Comparison of ENCODE assay signal across 8 cellular contexts in the genomic region with DNA sequence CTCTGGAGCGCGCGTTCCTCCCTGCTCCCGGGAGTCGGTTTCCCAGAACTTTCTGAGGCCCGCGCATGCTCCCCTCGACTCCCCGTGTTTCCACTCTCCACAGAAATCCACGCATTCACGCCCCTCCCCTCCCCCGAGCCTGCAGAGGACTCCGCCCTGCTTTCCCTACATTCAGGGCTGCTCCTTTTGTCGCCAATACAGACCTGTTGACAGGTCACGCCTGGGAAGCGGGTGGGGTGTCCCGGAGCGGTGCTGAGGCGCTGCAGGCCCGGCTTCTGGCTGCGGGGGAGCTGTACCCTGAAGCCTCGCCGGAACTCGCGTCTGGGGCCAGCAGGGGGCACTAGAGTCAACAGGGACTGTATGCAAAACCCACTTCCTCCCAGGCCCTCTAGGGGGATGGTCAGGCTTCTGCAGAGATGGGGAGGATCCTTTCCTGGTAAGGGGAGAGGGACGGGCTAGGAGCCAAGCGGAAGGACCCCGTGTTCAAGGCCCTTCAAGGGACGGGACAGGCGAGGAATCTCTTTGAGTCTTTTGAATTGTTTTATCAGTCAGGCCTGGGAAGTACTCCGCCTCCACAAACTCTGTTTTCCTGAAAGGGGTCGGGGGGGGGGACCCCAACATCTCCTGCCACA. TPM values are rescaled to one million over a fixed set of nuclear protein-coding genes. Genes with fewer than 3 reads are reported as not detected.
DNase-seq lines count a peak whose midpoint lies in the region; ATAC-seq and TF ChIP-seq lines count a peak whose summit lies in the region.

TSS of gene PRAME (minus strand) at position 294 of the 632 bp plus-strand sequence. CDS start 2,433 bp downstream, outside the sequence.

- no peaks in the 10 kb centered on the region for H3K79me2 ChIP-seq in DOHH2 (ENCODE audit: control insufficient read depth, low read length)

- H3K27ac ChIP-seq in DOHH2 (ENCODE audit: low read depth, low read length) (no peak within 1 kb of the TSS), coronary artery (no peak within 1 kb of the TSS)

- H3K9me2 ChIP-seq in DOHH2 (replicated peaks; ENCODE audit: control insufficient read depth, low read length) = no peaks in the 10 kb centered on the region

- peak within 1 kb of the TSS; percentile 40 for H3K4me3 ChIP-seq in DOHH2 (ENCODE audit: low read length)
- no peak within 1 kb of the TSS for H3K4me3 ChIP-seq in coronary artery

- H3F3A ChIP-seq in DOHH2 (ENCODE audit: control insufficient read depth, insufficient read depth) = no peaks in the 10 kb centered on the region

- no peaks in the 10 kb centered on the region for H3K27me3 ChIP-seq in DOHH2 (ENCODE audit: control insufficient read depth, low read length)

- no peaks in the 10 kb centered on the region for H3K9me3 ChIP-seq in DOHH2 (ENCODE audit: control insufficient read depth, insufficient read depth, low read length)

- H3K9me3 Mint-ChIP-seq in activated T-cell treated with anti-CD3 and anti-CD28 coated beads, Interleukin-2, amount 50 U/mL, for 4 hours = no peaks in the 10 kb centered on the region

- H3K4me1 ChIP-seq in DOHH2 (ENCODE audit: control insufficient read depth, low read length) = peaks cover 15% of the 10 kb centered on the region

- H3K4me1 Mint-ChIP-seq in activated T-cell treated with anti-CD3 and anti-CD28 coated beads, Interleukin-2, amount 50 U/mL, for 4 hours (ENCODE audit: low read depth) = peaks cover 4% of the 10 kb centered on the region

- ATAC-seq in activated T-cell treated with anti-CD3 and anti-CD28 coated beads, Interleukin-2, amount 50 U/mL, for 4 hours = peak; percentile 87 to 94
- ATAC-seq in left cardiac atrium (no peak), GM21360 (IDR thresholded peaks at IDR 0.05; ENCODE audit: unreplicated experiment) (no peak)

- intact Hi-C loops in left cardiac atrium (cut with DNase I) = no loop called here

- H3K4me2 ChIP-seq in DOHH2 (ENCODE audit: low read length) = peak within 1 kb of the TSS; percentile 57

- H3K36me3 ChIP-seq in DOHH2 (ENCODE audit: control insufficient read depth, low read length) = no peaks in the 10 kb centered on the region

- H3K4me3 Mint-ChIP-seq in activated T-cell treated with anti-CD3 and anti-CD28 coated beads, Interleukin-2, amount 50 U/mL, for 4 hours = peak within 1 kb of the TSS; percentile 16

- no peaks in the 10 kb centered on the region for H4K20me1 ChIP-seq in DOHH2 (ENCODE audit: control insufficient read depth, insufficient read depth, low read depth, low read length)

- TF ChIP-seq CTCF in DOHH2 (IDR thresholded peaks at IDR 0.05; ENCODE audit: low read depth, low read length, poor library complexity, severe bottlenecking) = peak; percentile 99
- TF ChIP-seq CTCF in LNCAP (IDR thresholded peaks at IDR 0.05) = peak; percentile 98
- no peak for TF ChIP-seq CTCF in coronary artery (IDR thresholded peaks at IDR 0.05)

- H3K27me3 Mint-ChIP-seq in activated T-cell treated with anti-CD3 and anti-CD28 coated beads, Interleukin-2, amount 50 U/mL, for 4 hours (ENCODE audit: low read depth) = no peaks in the 10 kb centered on the region

- DNase-seq in RPMI7951 (ENCODE audit: low read depth) (peak; percentile 82), left cardiac atrium (peak; percentile 31), coronary artery (ENCODE audit: low spot score) (no peak)
- DNase-seq in activated T-cell treated with anti-CD3 and anti-CD28 coated beads, Interleukin-2, amount 50 U/mL, for 4 hours = peak; percentile 49
- peak; percentile 92 for DNase-seq in stimulated activated CD4-positive, alpha-beta T cell treated with anti-CD3 and anti-CD28 coated beads, Interleukin-15, amount 100 ng/mL, for 24 hours

- no peaks in the 10 kb centered on the region for H3K36me3 Mint-ChIP-seq in activated T-cell treated with anti-CD3 and anti-CD28 coated beads, Interleukin-2, amount 50 U/mL, for 4 hours (ENCODE audit: insufficient read depth)

RNA-seq across cellular contexts. Expression of gene PRAME, which starts in this region (rescaled TPM):
- 62.6 and 73.1 TPM in 2 replicates for total RNA-seq in RPMI7951 (2014; rRNA removed; shearing (Covaris generic))
- total RNA-seq in activated T-cell treated with anti-CD3 and anti-CD28 coated beads, Interleukin-2, amount 50 U/mL, for 4 hours = 1 to 10 TPM in 2 of 3 donors, under 1 TPM in 1; 0.95 to 1.3 (median 1.2) TPM
- not detected for total RNA-seq in left cardiac atrium

Comparison
In these comparisons a context has a peak if more than half of its experiments do, and no peak if none do; other contexts are left out.
1. RNA of gene PRAME (total RNA-seq): 62.6 to 73.1 TPM in RPMI7951; 0.95 to 1.3 TPM in activated T-cell treated with anti-CD3 and anti-CD28 coated beads, Interleukin-2, amount 50 U/mL, for 4 hours and not detected in left cardiac atrium; every median in the first group is over 10 times any median in the second.
2. Peak in DNase-seq in left cardiac atrium; RNA of the gene not detected or under 1 TPM.
3. ATAC-seq: peak in activated T-cell treated with anti-CD3 and anti-CD28 coated beads, Interleukin-2, amount 50 U/mL, for 4 hours (2 of 2); none in left cardiac atrium (0 of 2) and GM21360 (single experiment).